ENCODE assay signal across 3 cellular contexts in genomic region chr3:122568131-122568530, GRCh38. TPM values are rescaled to one million over a fixed set of nuclear protein-coding genes. Genes with fewer than 3 reads are reported as not detected.
"Had no signal": no experiment of that assay in that cellular context is flagged by ENCODE, and none has a peak within 500 bp of the region (broad histone marks: within the 10 kb centered on the region; RNA-seq: fewer than 3 reads in every experiment).

No MANE protein-coding gene starts in this region.

RNA-seq across cellular contexts. Expression of gene PARP15, which starts 9.3 kb away (rescaled TPM):
- total RNA-seq: cardiac muscle cell, mammary epithelial cell had no signal
- polyA plus RNA-seq: SK-N-SH had no signal
